12 cellular contexts compared by ENCODE assay signal in the genomic region with DNA sequence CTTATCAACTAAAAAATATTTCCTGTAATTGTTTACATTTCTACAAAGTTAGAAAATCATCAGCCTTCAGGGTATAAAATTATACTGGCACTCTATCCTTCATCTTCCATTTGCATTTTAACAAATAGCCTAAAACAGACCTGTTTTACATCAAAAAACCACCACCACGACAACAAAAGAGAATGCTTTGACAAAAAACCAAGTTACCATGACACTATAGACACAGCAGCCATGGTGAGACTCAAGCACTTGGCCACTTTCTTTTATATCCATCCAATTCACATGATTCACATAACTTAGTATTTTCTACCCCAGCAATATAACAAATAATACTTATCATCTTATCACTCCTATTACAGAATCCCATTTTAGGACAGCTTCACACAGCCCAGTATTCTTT. TPM values are rescaled to one million over a fixed set of nuclear protein-coding genes. Genes with fewer than 3 reads are reported as not detected.
DNase-seq lines count a peak whose midpoint lies in the region; ATAC-seq and TF ChIP-seq lines count a peak whose summit lies in the region.
"Had no signal": no experiment of that assay in that cellular context is flagged by ENCODE, and none has a peak within 500 bp of the region (broad histone marks: within the 10 kb centered on the region; RNA-seq: fewer than 3 reads in every experiment).

No MANE protein-coding gene starts in this region.

- peaks cover 0 to 55% (median 48%) of the 10 kb centered on the region in 4 donors for H3K4me1 ChIP-seq in sigmoid colon

- H3K36me3 ChIP-seq in sigmoid colon: no peaks in the 10 kb centered on the region
- H3K36me3 ChIP-seq: colonic mucosa had no signal

- H3K9me3 Mint-ChIP-seq in IgD-negative memory B cell: no peaks in the 10 kb centered on the region
- H3K9me3 Mint-ChIP-seq in activated naive CD8-positive, alpha-beta T cell treated with anti-CD3 and anti-CD28 coated beads, Interleukin-2, amount 50 U/mL, for 24 hours: peaks cover 8% of the 10 kb centered on the region

- TF ChIP-seq EP300 in sigmoid colon (IDR thresholded peaks at IDR 0.05): no peak

- H3K27me3 ChIP-seq in layer of hippocampus (ENCODE audit: control insufficient read depth, insufficient read depth, low read length) (no peaks in the 10 kb centered on the region), sigmoid colon (no peaks in the 10 kb centered on the region)
- H3K27me3 ChIP-seq: colonic mucosa had no signal

- H3K4me1 Mint-ChIP-seq in IgD-negative memory B cell: peaks cover 29 to 47% (median 43%) of the 10 kb centered on the region in 3 donors
- peaks cover 51% of the 10 kb centered on the region for H3K4me1 Mint-ChIP-seq in activated naive CD8-positive, alpha-beta T cell treated with anti-CD3 and anti-CD28 coated beads, Interleukin-2, amount 50 U/mL, for 24 hours

- DNase-seq in activated naive CD8-positive, alpha-beta T cell treated with anti-CD3 and anti-CD28 coated beads, Interleukin-2, amount 50 U/mL, for 24 hours: no peak
- no peak for DNase-seq in sigmoid colon
- no peak for DNase-seq in kidney glomerular epithelial cell (lab: John Stamatoyannopoulos, UW)
- DNase-seq in NCI-H2029 treated with DMSO at 0.1 percent for 48 hours (lab: John Stamatoyannopoulos, UW): no peak
- no peak for DNase-seq in AML-193 (lab: John Stamatoyannopoulos, UW)
- DNase-seq: activated CD4-positive, alpha-beta T cell treated with anti-CD3 and anti-CD28 coated beads for 1 hour; colonic mucosa; DMS153; NCI-H524; SIG-M5 had no signal

- peaks cover 2% of the 10 kb centered on the region for H3K36me3 Mint-ChIP-seq in IgD-negative memory B cell
- H3K36me3 Mint-ChIP-seq in activated naive CD8-positive, alpha-beta T cell treated with anti-CD3 and anti-CD28 coated beads, Interleukin-2, amount 50 U/mL, for 24 hours (ENCODE audit: low read depth): peaks cover 5% of the 10 kb centered on the region

- peak overlapping the region in 3 of 4 donors; percentile 24 to 89 (median 69) for H3K4me3 Mint-ChIP-seq in IgD-negative memory B cell
- H3K4me3 Mint-ChIP-seq in activated naive CD8-positive, alpha-beta T cell treated with anti-CD3 and anti-CD28 coated beads, Interleukin-2, amount 50 U/mL, for 24 hours: peak overlapping the region; percentile 3

- no peaks in the 10 kb centered on the region for H3K27me3 Mint-ChIP-seq in IgD-negative memory B cell
- no peaks in the 10 kb centered on the region for H3K27me3 Mint-ChIP-seq in activated naive CD8-positive, alpha-beta T cell treated with anti-CD3 and anti-CD28 coated beads, Interleukin-2, amount 50 U/mL, for 24 hours

- WGBS in sigmoid colon, 2 donors: 65 to 77% methylated on average over 1 of the region's 1 CpG

- intact Hi-C loops in sigmoid colon (cut with DNase I): no loop called here

- H3K27ac ChIP-seq in layer of hippocampus (ENCODE audit: low read depth, low read length): peak overlapping the region; percentile 5
- H3K27ac ChIP-seq in sigmoid colon: peak overlapping the region; percentile 99 to 100 (median 99)
- H3K27ac ChIP-seq: colonic mucosa had no signal

- H3K9me3 ChIP-seq in sigmoid colon: no peaks in the 10 kb centered on the region
- H3K9me3 ChIP-seq: colonic mucosa had no signal

- H3K4me3 ChIP-seq in sigmoid colon: peak overlapping the region in 1 of 4 donors; percentile 90
- H3K4me3 ChIP-seq: colonic mucosa had no signal

- no peak for ATAC-seq in activated naive CD8-positive, alpha-beta T cell treated with anti-CD3 and anti-CD28 coated beads, Interleukin-2, amount 50 U/mL, for 24 hours

- H3K27ac Mint-ChIP-seq in IgD-negative memory B cell: peak overlapping the region; percentile 27 to 85 (median 33)
- H3K27ac Mint-ChIP-seq in activated naive CD8-positive, alpha-beta T cell treated with anti-CD3 and anti-CD28 coated beads, Interleukin-2, amount 50 U/mL, for 24 hours: no peak overlapping the region

- TF ChIP-seq POLR2A in sigmoid colon (IDR thresholded peaks at IDR 0.05): no peak

- no peak for TF ChIP-seq CTCF in sigmoid colon (IDR thresholded peaks at IDR 0.05)

RNA-seq across cellular contexts. Expression of gene NADK2, which starts 2.8 kb away (rescaled TPM):
- polyA plus RNA-seq in IgD-negative memory B cell (4.1 TPM), sigmoid colon (10 to 100 TPM in 1 of 3 donors, 1 to 10 TPM in 2; 7.8 to 13.4 (median 9.8) TPM)
- total RNA-seq in sigmoid colon: 10 to 100 TPM; 39.6 to 57.9 (median 43.1) TPM
